In the genomic region with DNA sequence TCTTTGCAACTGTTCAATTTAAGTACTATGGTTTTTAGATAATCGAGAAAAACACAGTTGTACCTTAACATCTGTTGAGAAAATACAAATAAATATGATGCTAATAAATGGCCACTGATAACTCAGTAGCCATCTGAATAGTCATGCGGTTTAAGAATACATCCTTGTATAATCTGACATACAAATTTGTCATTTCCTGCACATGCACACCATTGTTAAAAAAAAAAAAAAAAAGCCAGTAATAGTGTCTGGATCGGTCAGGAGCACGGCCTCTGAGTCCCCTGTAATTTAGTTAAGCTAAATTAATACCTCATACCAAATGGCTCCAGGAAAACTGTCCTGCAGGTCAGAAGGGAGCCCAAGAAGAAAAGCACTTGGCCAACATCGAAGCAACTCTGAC, we compare ENCODE assay signal across 18 cellular contexts. TPM values are rescaled to one million over a fixed set of nuclear protein-coding genes. Genes with fewer than 3 reads are reported as not detected.
DNase-seq lines count a peak whose midpoint lies in the region; ATAC-seq and TF ChIP-seq lines count a peak whose summit lies in the region.
"Had no signal": no experiment of that assay in that cellular context is flagged by ENCODE, and none has a peak within 500 bp of the region (broad histone marks: within the 10 kb centered on the region; RNA-seq: fewer than 3 reads in every experiment).

No MANE protein-coding gene starts in this region.

- no peaks in the 10 kb centered on the region for H3K27me3 ChIP-seq in RWPE2 (ENCODE audit: insufficient read depth, poor library complexity, severe bottlenecking)
- H3K27me3 ChIP-seq in endodermal cell (ENCODE audit: control insufficient read depth, insufficient read depth, low read length, poor library complexity, severe bottlenecking): no peaks in the 10 kb centered on the region
- H3K27me3 ChIP-seq: hepatocyte had no signal

- H3K4me3 ChIP-seq in RWPE2 (ENCODE audit: severe bottlenecking) (no peak overlapping the region), endodermal cell (ENCODE audit: low read length) (no peak overlapping the region)
- H3K4me3 ChIP-seq: hepatocyte, smooth muscle cell had no signal

- H3K4me1 ChIP-seq in RWPE2 (ENCODE audit: insufficient read depth, poor library complexity, severe bottlenecking) (peaks cover 3% of the 10 kb centered on the region), endodermal cell (ENCODE audit: control insufficient read depth, insufficient read depth, low read length) (peaks cover 5% of the 10 kb centered on the region)
- H3K4me1 ChIP-seq: parathyroid adenoma had no signal

- peak overlapping the region; percentile 82 to 90 for H3K27ac Mint-ChIP-seq in activated naive CD4-positive, alpha-beta T cell treated with anti-CD3 and anti-CD28 coated beads, Interleukin-2, amount 50 U/mL, for 72 hours
- peak overlapping the region; percentile 44 for H3K27ac Mint-ChIP-seq in endodermal cell
- H3K27ac Mint-ChIP-seq: dendritic cell treated with granulocyte-macrophage colony-stimulating factor and Interleukin-4, amounts not matched to agents 40 ng/mL and 50 ng/mL, for 4 days; T-helper 2 cell treated with Interferon-gamma antibody and Interleukin-4, amounts not matched to agents 5 μg/mL and 100 μg/mL, for 36 hours had no signal

- H3K4me1 Mint-ChIP-seq in endodermal cell: peaks cover 23% of the 10 kb centered on the region

- H3K36me3 ChIP-seq in RWPE2 (ENCODE audit: low read depth) (peaks cover 97% of the 10 kb centered on the region), endodermal cell (ENCODE audit: control insufficient read depth, insufficient read depth, low read length) (peaks cover 94% of the 10 kb centered on the region)

- peak overlapping the region; percentile 23 for H3K27ac ChIP-seq in RWPE2 (ENCODE audit: poor library complexity, severe bottlenecking)
- peak overlapping the region; percentile 8 for H3K27ac ChIP-seq in endodermal cell (ENCODE audit: low read depth, low read length)
- H3K27ac ChIP-seq: hepatocyte, parathyroid adenoma had no signal

- H3K9ac ChIP-seq in endodermal cell (ENCODE audit: extremely low read depth, low read length, poor library complexity, severe bottlenecking): no peak overlapping the region
- H3K9ac ChIP-seq: parathyroid adenoma had no signal

- 98 to 100% methylated on average over 2 to 4 of the region's 5 CpGs for WGBS in endodermal cell (ENCODE audit: insufficient coverage in 1 of 2, insufficient read length in 1 of 2), 2 experiments

- no peak overlapping the region for H3K4me3 Mint-ChIP-seq in endodermal cell
- H3K4me3 Mint-ChIP-seq: dendritic cell treated with granulocyte-macrophage colony-stimulating factor and Interleukin-4, amounts not matched to agents 40 ng/mL and 50 ng/mL, for 4 days; T-helper 2 cell treated with Interferon-gamma antibody and Interleukin-4, amounts not matched to agents 5 μg/mL and 100 μg/mL, for 36 hours had no signal

- no peaks in the 10 kb centered on the region for H3K9me3 Mint-ChIP-seq in activated naive CD4-positive, alpha-beta T cell treated with anti-CD3 and anti-CD28 coated beads, Interleukin-2, amount 50 U/mL, for 72 hours
- H3K9me3 Mint-ChIP-seq in endodermal cell: no peaks in the 10 kb centered on the region
- H3K9me3 Mint-ChIP-seq: dendritic cell treated with granulocyte-macrophage colony-stimulating factor and Interleukin-4, amounts not matched to agents 40 ng/mL and 50 ng/mL, for 4 days; T-helper 2 cell treated with Interferon-gamma antibody and Interleukin-4, amounts not matched to agents 5 μg/mL and 100 μg/mL, for 36 hours had no signal

- ATAC-seq in activated naive CD4-positive, alpha-beta T cell treated with anti-CD3 and anti-CD28 coated beads, Interleukin-2, amount 50 U/mL, for 72 hours: no peak
- ATAC-seq in RWPE2 (ENCODE audit: low read depth): peak; percentile 13; the same call in 1 of the 3 replicates
- no peak for ATAC-seq in HG03175 (IDR thresholded peaks at IDR 0.05; ENCODE audit: unreplicated experiment)
- ATAC-seq in HG03342 (IDR thresholded peaks at IDR 0.05; ENCODE audit: unreplicated experiment): no peak
- ATAC-seq: left cardiac atrium had no signal

- TF ChIP-seq CTCF in RWPE2 (IDR thresholded peaks at IDR 0.05; ENCODE audit: poor library complexity, severe bottlenecking): no peak
- no peak for TF ChIP-seq CTCF in endodermal cell (conservative IDR thresholded peaks at IDR 0.05)

- peaks cover 46 to 73% of the 10 kb centered on the region in 2 donors for H3K36me3 Mint-ChIP-seq in activated naive CD4-positive, alpha-beta T cell treated with anti-CD3 and anti-CD28 coated beads, Interleukin-2, amount 50 U/mL, for 72 hours
- H3K36me3 Mint-ChIP-seq in endodermal cell (ENCODE audit: low read depth): peaks cover 81% of the 10 kb centered on the region

- no peaks in the 10 kb centered on the region for H3K27me3 Mint-ChIP-seq in endodermal cell (ENCODE audit: insufficient read depth)
- H3K27me3 Mint-ChIP-seq: dendritic cell treated with granulocyte-macrophage colony-stimulating factor and Interleukin-4, amounts not matched to agents 40 ng/mL and 50 ng/mL, for 4 days had no signal

- no peaks in the 10 kb centered on the region for H3K9me3 ChIP-seq in RWPE2 (ENCODE audit: severe bottlenecking)
- no peaks in the 10 kb centered on the region for H3K9me3 ChIP-seq in endodermal cell (ENCODE audit: control insufficient read depth, low read length)

- no peak for DNase-seq in activated naive CD4-positive, alpha-beta T cell treated with anti-CD3 and anti-CD28 coated beads, Interleukin-2, amount 50 U/mL, for 72 hours (ENCODE audit: low spot score in 2 of 2)
- no peak for DNase-seq in activated naive CD4-positive, alpha-beta T cell (lab: John Stamatoyannopoulos, UW)
- no peak for DNase-seq in RWPE2 (ENCODE audit: low spot score)
- no peak for DNase-seq in endodermal cell
- no peak for DNase-seq in mucosa of gallbladder (ENCODE audit: low spot score)
- DNase-seq in HK-2 (ENCODE audit: unreplicated experiment): no peak
- DNase-seq: activated CD4-positive, CD25-positive, alpha-beta regulatory T cell treated with anti-CD3 and anti-CD28 coated beads, Interleukin-2, amount 50 U/mL, for 72 hours; left cardiac atrium; NCI-H1417 treated with DMSO at 0.1 percent for 48 hours; SHP77 treated with DMSO at 0.1 percent for 48 hours; stimulated activated naive CD4-positive, alpha-beta T cell treated with Interleukin-2 at 50 U/mL for 16 hours had no signal

RNA-seq across cellular contexts. Expression of a gene that starts 16.8 kb away (rescaled TPM):
- 10 to 100 TPM; 69.6 to 88.0 TPM for total RNA-seq in activated naive CD4-positive, alpha-beta T cell treated with anti-CD3 and anti-CD28 coated beads, Interleukin-2, amount 50 U/mL, for 72 hours
- 10 to 100 TPM; 32.2 to 46.2 TPM for total RNA-seq in endodermal cell
- polyA plus RNA-seq in endodermal cell (2013, experiment 1 of 2): 56.0 TPM
- 48.0 TPM for polyA plus RNA-seq in endodermal cell (2013, experiment 2 of 2)
- 13.4 TPM for total RNA-seq in mucosa of gallbladder

RNA-seq across cellular contexts. Expression of a gene that starts 27.6 kb away (rescaled TPM):
- 10 to 100 TPM; 39.7 to 61.6 TPM for total RNA-seq in activated naive CD4-positive, alpha-beta T cell treated with anti-CD3 and anti-CD28 coated beads, Interleukin-2, amount 50 U/mL, for 72 hours
- 10 to 100 TPM; 60.7 to 61.7 TPM for total RNA-seq in endodermal cell
- polyA plus RNA-seq in endodermal cell (2013, experiment 1 of 2): 54.5 TPM
- polyA plus RNA-seq in endodermal cell (2013, experiment 2 of 2): 62.1 TPM
- total RNA-seq in mucosa of gallbladder: 72.3 TPM
